Comparison of ENCODE assay signal across 9 cellular contexts in genomic region chr1:12047120-12047876, GRCh38. TPM values are rescaled to one million over a fixed set of nuclear protein-coding genes. Genes with fewer than 3 reads are reported as not detected.
DNase-seq lines count a peak whose midpoint lies in the region; ATAC-seq and TF ChIP-seq lines count a peak whose summit lies in the region.
"Had no signal": no experiment of that assay in that cellular context is flagged by ENCODE, and none has a peak within 500 bp of the region (broad histone marks: within the 10 kb centered on the region; RNA-seq: fewer than 3 reads in every experiment).

No MANE protein-coding gene starts in this region.

- H3K4me3 ChIP-seq in DND-41 (ENCODE audit: low read depth in 1 of 2, low read length in 2 of 2) = no peak overlapping the region

- no peak overlapping the region for H3K27ac ChIP-seq in DND-41 (ENCODE audit: low read length)

- H3K27ac Mint-ChIP-seq in WTC11 (no peak overlapping the region), HFFc6 (no peak overlapping the region)
- H3K27ac Mint-ChIP-seq: activated naive CD8-positive, alpha-beta T cell had no signal

- H3K27me3 Mint-ChIP-seq in WTC11 (ENCODE audit: low read depth) (no peaks in the 10 kb centered on the region; the same call in 1 of the 2 replicates), HFFc6 (ENCODE audit: insufficient read depth) (peaks cover 16% of the 10 kb centered on the region)
- H3K27me3 Mint-ChIP-seq: activated naive CD8-positive, alpha-beta T cell had no signal

- no peak overlapping the region for H3K4me2 ChIP-seq in DND-41 (ENCODE audit: insufficient read depth, low read length)

- H3K36me3 ChIP-seq in DND-41 (ENCODE audit: insufficient read depth, low read length) = no peaks in the 10 kb centered on the region

- CTCF ChIA-PET in WTC11 (lab: Charles Lee) = interaction anchor here (0.6 to 1.3 kb wide), 2 partner anchors 16 to 86 kb away, joined by 4 to 5 read pairs; no protein-coding TSS in a partner anchor

- no peaks in the 10 kb centered on the region for H3K4me1 ChIP-seq in DND-41 (ENCODE audit: insufficient read depth, low read length)

- no peaks in the 10 kb centered on the region for H3K36me3 Mint-ChIP-seq in WTC11
- no peaks in the 10 kb centered on the region for H3K36me3 Mint-ChIP-seq in HFFc6 (ENCODE audit: low read depth)
- H3K36me3 Mint-ChIP-seq: activated naive CD8-positive, alpha-beta T cell had no signal

- H3K4me3 Mint-ChIP-seq in WTC11 = no peak overlapping the region
- H3K4me3 Mint-ChIP-seq in HFFc6 = no peak overlapping the region
- H3K4me3 Mint-ChIP-seq: activated naive CD8-positive, alpha-beta T cell had no signal

- peak; percentile 36 for DNase-seq in DND-41
- peak; percentile 49 for DNase-seq in OCI-M1 (lab: John Stamatoyannopoulos, UW)
- no peak for DNase-seq in EL
- no peak for DNase-seq in Kasumi-1 (lab: John Stamatoyannopoulos, UW)
- DNase-seq in WTC11 (ENCODE audit: low spot score) = no peak
- no peak for DNase-seq in HFFc6

- ATAC-seq in DND-41 (ENCODE audit: insufficient read depth, low read depth) (peak; percentile 79), GM21529 (IDR thresholded peaks at IDR 0.05; ENCODE audit: unreplicated experiment) (peak; percentile 39), esophagus mucosa (peak; percentile 10), WTC11 (no peak)

- no peak overlapping the region for H3K9ac ChIP-seq in DND-41 (ENCODE audit: low read depth, low read length)

- H2AFZ ChIP-seq in DND-41 (ENCODE audit: low read depth, low read length) = no peak overlapping the region

- no peaks in the 10 kb centered on the region for H3K9me3 Mint-ChIP-seq in WTC11
- no peaks in the 10 kb centered on the region for H3K9me3 Mint-ChIP-seq in HFFc6

- H3K9me3 ChIP-seq in DND-41 (ENCODE audit: insufficient read depth, low read length, severe bottlenecking) = no peaks in the 10 kb centered on the region

- TF ChIP-seq CTCF in DND-41 (IDR thresholded peaks at IDR 0.05; ENCODE audit: borderline replicate concordance, extremely low read depth, low read length, poor library complexity, severe bottlenecking) (no peak), WTC11 (IDR thresholded peaks at IDR 0.05) (no peak), HFFc6 (IDR thresholded peaks at IDR 0.05) (no peak)

- peaks cover 12% of the 10 kb centered on the region for H3K4me1 Mint-ChIP-seq in WTC11
- H3K4me1 Mint-ChIP-seq in HFFc6 (ENCODE audit: low read depth) = peaks cover 9% of the 10 kb centered on the region

- no peaks in the 10 kb centered on the region for H3K27me3 ChIP-seq in DND-41 (ENCODE audit: insufficient read depth, low read length, poor library complexity)

- POLR2A ChIA-PET in WTC11 (lab: Charles Lee) = interaction anchor here (0.6 to 1.0 kb wide), 2 partner anchors 29 to 977 kb away, joined by 7 to 9 read pairs; no protein-coding TSS in a partner anchor

- H3K79me2 ChIP-seq in DND-41 (ENCODE audit: insufficient read depth, low read length) = no peaks in the 10 kb centered on the region

- H4K20me1 ChIP-seq in DND-41 (ENCODE audit: insufficient read depth, low read length) = no peaks in the 10 kb centered on the region

TF ChIP-seq in WTC11, 78 proteins besides CTCF, POLR2A, EP300 and RAD21:
- TF ChIP-seq NFE2L1 (CRISPR knock-in tag; IDR thresholded peaks at IDR 0.05) (no peak), CDX4 (CRISPR knock-in tag; IDR thresholded peaks at IDR 0.05; ENCODE audit: borderline replicate concordance) (no peak)
- TF ChIP-seq, protein P1, sequence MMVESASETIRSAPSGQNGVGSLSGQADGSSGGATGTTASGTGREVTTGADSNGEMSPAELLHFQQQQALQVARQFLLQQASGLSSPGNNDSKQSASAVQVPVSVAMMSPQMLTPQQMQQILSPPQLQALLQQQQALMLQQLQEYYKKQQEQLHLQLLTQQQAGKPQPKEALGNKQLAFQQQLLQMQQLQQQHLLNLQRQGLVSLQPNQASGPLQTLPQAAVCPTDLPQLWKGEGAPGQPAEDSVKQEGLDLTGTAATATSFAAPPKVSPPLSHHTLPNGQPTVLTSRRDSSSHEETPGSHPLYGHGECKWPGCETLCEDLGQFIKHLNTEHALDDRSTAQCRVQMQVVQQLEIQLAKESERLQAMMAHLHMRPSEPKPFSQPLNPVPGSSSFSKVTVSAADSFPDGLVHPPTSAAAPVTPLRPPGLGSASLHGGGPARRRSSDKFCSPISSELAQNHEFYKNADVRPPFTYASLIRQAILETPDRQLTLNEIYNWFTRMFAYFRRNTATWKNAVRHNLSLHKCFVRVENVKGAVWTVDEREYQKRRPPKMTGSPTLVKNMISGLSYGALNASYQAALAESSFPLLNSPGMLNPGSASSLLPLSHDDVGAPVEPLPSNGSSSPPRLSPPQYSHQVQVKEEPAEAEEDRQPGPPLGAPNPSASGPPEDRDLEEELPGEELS (CRISPR knock-in tag; IDR thresholded peaks at IDR 0.05) = no peak

RNA-seq across cellular contexts. Expression of gene TNFRSF8, which starts 15.8 kb away (rescaled TPM):
- total RNA-seq in esophagus mucosa = 0.12 TPM
- total RNA-seq in WTC11 (2021) = 20.5 to 21.3 TPM (median 20.8 TPM) in 3 replicates
- under 1 TPM in 1 of 6 experiments, not detected in 5; 0.07 TPM for total RNA-seq in HFFc6 (2021; fragmentation: NEBNext Ultra II Directional; extraction: Animal tissue kit (Norgen Biotek cat#: 25700))

RNA-seq across cellular contexts. Expression of gene MIIP, which starts 28.0 kb away (rescaled TPM):
- total RNA-seq in esophagus mucosa (15.2 TPM), WTC11 (2021) (65.6 to 75.1 TPM (median 67.4 TPM) in 3 replicates)
- 10 to 100 TPM in 5 of 6 experiments, 1 to 10 TPM in 1; 9.9 to 14.8 (median 12.6) TPM for total RNA-seq in HFFc6 (2021; fragmentation: NEBNext Ultra II Directional; extraction: Animal tissue kit (Norgen Biotek cat#: 25700))

Comparison
In these comparisons a context has a peak if more than half of its experiments do, and no peak if none do; other contexts are left out.
1. DNase-seq: peak in DND-41 (single experiment) and OCI-M1 (single experiment); none in EL (single experiment), Kasumi-1 (0 of 2), WTC11 (single experiment) and HFFc6 (single experiment).
2. RNA of gene TNFRSF8, which starts 15.8 kb away (total RNA-seq): 20.5 to 21.3 TPM in WTC11; 0.12 TPM in esophagus mucosa (single experiment) and 0.07 TPM in HFFc6; every median in the first group is over 10 times any median in the second.